Comparison of ENCODE assay signal across 1 cellular context in genomic region chr1:109818351-109819325, GRCh38.
TF ChIP-seq lines count a peak whose summit lies in the region.

No MANE protein-coding gene starts in this region.

TF ChIP-seq in A549, 52 proteins besides CTCF, POLR2A, EP300 and RAD21 (continued from another document):
- TF ChIP-seq, protein P1, sequence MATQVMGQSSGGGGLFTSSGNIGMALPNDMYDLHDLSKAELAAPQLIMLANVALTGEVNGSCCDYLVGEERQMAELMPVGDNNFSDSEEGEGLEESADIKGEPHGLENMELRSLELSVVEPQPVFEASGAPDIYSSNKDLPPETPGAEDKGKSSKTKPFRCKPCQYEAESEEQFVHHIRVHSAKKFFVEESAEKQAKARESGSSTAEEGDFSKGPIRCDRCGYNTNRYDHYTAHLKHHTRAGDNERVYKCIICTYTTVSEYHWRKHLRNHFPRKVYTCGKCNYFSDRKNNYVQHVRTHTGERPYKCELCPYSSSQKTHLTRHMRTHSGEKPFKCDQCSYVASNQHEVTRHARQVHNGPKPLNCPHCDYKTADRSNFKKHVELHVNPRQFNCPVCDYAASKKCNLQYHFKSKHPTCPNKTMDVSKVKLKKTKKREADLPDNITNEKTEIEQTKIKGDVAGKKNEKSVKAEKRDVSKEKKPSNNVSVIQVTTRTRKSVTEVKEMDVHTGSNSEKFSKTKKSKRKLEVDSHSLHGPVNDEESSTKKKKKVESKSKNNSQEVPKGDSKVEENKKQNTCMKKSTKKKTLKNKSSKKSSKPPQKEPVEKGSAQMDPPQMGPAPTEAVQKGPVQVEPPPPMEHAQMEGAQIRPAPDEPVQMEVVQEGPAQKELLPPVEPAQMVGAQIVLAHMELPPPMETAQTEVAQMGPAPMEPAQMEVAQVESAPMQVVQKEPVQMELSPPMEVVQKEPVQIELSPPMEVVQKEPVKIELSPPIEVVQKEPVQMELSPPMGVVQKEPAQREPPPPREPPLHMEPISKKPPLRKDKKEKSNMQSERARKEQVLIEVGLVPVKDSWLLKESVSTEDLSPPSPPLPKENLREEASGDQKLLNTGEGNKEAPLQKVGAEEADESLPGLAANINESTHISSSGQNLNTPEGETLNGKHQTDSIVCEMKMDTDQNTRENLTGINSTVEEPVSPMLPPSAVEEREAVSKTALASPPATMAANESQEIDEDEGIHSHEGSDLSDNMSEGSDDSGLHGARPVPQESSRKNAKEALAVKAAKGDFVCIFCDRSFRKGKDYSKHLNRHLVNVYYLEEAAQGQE (IDR thresholded peaks at IDR 0.05): no peak
- no peak for TF ChIP-seq JUN (IDR thresholded peaks at IDR 0.05)
- TF ChIP-seq HDAC2 (IDR thresholded peaks at IDR 0.05): no peak
- TF ChIP-seq ELK1 (IDR thresholded peaks at IDR 0.05; ENCODE audit: low read depth, low read length): no peak
- no peak for TF ChIP-seq EHMT2 (IDR thresholded peaks at IDR 0.05; ENCODE audit: low read depth)
